In genomic region chr6:49979584-49979983, GRCh38 we compare ENCODE assay signal across 13 cellular contexts. TPM values are rescaled to one million over a fixed set of nuclear protein-coding genes. Genes with fewer than 3 reads are reported as not detected.
DNase-seq lines count a peak whose midpoint lies in the region; ATAC-seq, FAIRE-seq and TF ChIP-seq lines count a peak whose summit lies in the region.
"Had no signal": no experiment of that assay in that cellular context is flagged by ENCODE, and none has a peak within 500 bp of the region (broad histone marks: within the 10 kb centered on the region; RNA-seq: fewer than 3 reads in every experiment).

No MANE protein-coding gene starts in this region.

- FAIRE-seq in GM12891 (lab: Jason Lieb, UNC), result peak; percentile 20
- FAIRE-seq: endometrium had no signal

- DNase-seq in GM12891 (ENCODE audit: insufficient read length, low spot score), result no peak
- DNase-seq in SW480 (ENCODE audit: low spot score), result peak; percentile 82
- DNase-seq in foreskin melanocyte, result no peak
- no peak for DNase-seq in NCI-H128 (lab: John Stamatoyannopoulos, UW; ENCODE audit: unreplicated experiment)
- DNase-seq in GF-D8 (lab: John Stamatoyannopoulos, UW), result no peak
- DNase-seq: gastrocnemius medialis, NCI-H226, retina, upper lobe of left lung had no signal

- ATAC-seq in GM19438 (IDR thresholded peaks at IDR 0.05; ENCODE audit: low read depth, unreplicated experiment), result peak; percentile 39
- ATAC-seq in HG03135 (IDR thresholded peaks at IDR 0.05; ENCODE audit: unreplicated experiment), result peak; percentile 38
- ATAC-seq in GM19035 (IDR thresholded peaks at IDR 0.05; ENCODE audit: unreplicated experiment), result no peak
- ATAC-seq: gastrocnemius medialis had no signal

- no peak for TF ChIP-seq POLR2A in GM12891 (IDR thresholded peaks at IDR 0.05; ENCODE audit: low read depth, low read length)

TF ChIP-seq in GM12891, 5 proteins besides CTCF, POLR2A, EP300 and RAD21:
- TF ChIP-seq SPI1 (IDR thresholded peaks at IDR 0.05; ENCODE audit: low read depth, low read length) (no peak), PAX5 (IDR thresholded peaks at IDR 0.05; ENCODE audit: insufficient read depth, low read length, severe bottlenecking) (no peak), TAF1 (IDR thresholded peaks at IDR 0.05; ENCODE audit: low read depth, low read length) (no peak), POLR2AphosphoS5 (IDR thresholded peaks at IDR 0.05; ENCODE audit: low read depth, low read length) (no peak), POU2F2 (IDR thresholded peaks at IDR 0.05; ENCODE audit: low read depth, low read length) (no peak)

RNA-seq across cellular contexts. Expression of gene DEFB113, which starts 10.2 kb away (rescaled TPM):
- not detected for polyA plus RNA-seq in GM12891 (2012; ENCODE audit: low read depth, missing spikeins)

RNA-seq across cellular contexts. Expression of gene DEFB114, which starts 15.6 kb away (rescaled TPM):
- not detected for polyA plus RNA-seq in GM12891 (2012; ENCODE audit: low read depth, missing spikeins)

RNA-seq across cellular contexts. Expression of gene DEFB110, which starts 42.2 kb away (rescaled TPM):
- not detected for polyA plus RNA-seq in GM12891 (2012; ENCODE audit: low read depth, missing spikeins)
